Comparison of ENCODE assay signal across 9 cellular contexts in the genomic region with DNA sequence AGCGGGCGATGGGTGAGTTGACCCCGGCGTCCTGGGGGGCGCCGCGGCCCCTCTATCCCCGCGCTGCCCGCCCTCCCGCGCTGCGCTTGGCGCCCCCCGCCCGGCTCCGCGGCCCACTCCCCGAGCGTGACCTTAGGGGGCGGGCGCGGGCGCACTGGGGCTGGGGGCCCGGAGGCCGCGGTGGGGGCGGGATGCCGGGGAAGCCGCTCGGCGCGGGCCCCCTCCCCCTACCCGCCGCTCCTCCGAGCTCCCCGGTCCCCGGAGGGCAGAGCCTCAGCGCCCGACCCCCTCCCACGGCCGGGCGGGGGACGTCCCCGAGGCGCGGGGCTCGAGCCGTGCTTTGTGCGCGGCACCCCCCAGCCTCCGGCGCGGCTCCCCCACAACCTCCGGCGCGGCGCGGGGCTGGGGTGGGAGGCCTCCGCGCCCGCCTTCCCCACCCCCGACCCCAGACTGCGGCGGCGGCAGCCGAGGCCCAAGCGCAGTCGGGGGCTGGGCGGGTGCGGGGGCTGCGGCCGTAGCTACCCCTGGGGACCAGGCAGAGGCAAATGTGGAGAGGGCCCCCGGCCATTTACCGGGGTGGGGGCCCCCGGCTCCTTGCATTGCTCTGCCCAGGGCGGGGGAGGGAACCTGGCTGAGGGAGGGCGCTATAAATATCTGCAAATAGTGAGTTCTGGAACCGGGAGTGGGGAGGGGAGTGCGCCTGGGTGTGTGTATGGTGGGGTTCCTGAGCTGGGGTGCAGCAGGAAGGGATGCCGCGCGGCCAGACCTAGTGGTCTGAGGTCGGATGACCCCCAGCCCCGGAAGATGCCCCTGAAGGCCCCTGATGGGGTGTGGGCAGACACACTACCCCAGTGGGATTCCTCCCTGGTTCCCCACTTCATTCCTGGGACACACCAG.
A peak's percentile ranks its signal among the peaks of the same experiment; 100 is the strongest.
DNase-seq lines count a peak whose midpoint lies in the region; ATAC-seq and TF ChIP-seq lines count a peak whose summit lies in the region.
"Had no signal": no experiment of that assay in that cellular context is flagged by ENCODE, and none has a peak within 500 bp of the region (broad histone marks: within the 10 kb centered on the region; RNA-seq: fewer than 3 reads in every experiment).

No MANE protein-coding gene starts in this region.

- H3K4me3 Mint-ChIP-seq in T-helper 1 cell treated with Interleukin-12 subunit alpha and Interleukin-12 subunit beta and Interleukin-4 antibody, amounts not matched to agents 30 μg/mL and 1 μg/mL, for 36 hours: peak overlapping the region; percentile 37

- peaks cover 19% of the 10 kb centered on the region for H3K4me1 Mint-ChIP-seq in T-helper 1 cell treated with Interleukin-12 subunit alpha and Interleukin-12 subunit beta and Interleukin-4 antibody, amounts not matched to agents 30 μg/mL and 1 μg/mL, for 36 hours (ENCODE audit: low read depth)

- peak overlapping the region; percentile 76 for H3K4me3 ChIP-seq in adipocyte (ENCODE audit: low read length)
- peak overlapping the region; percentile 28 to 49 for H3K4me3 ChIP-seq in tibial artery

- H3K27ac ChIP-seq in tibial artery: no peak overlapping the region

- no peaks in the 10 kb centered on the region for H3K36me3 ChIP-seq in adipocyte (ENCODE audit: control insufficient read depth, insufficient read depth, low read length, severe bottlenecking)
- no peaks in the 10 kb centered on the region for H3K36me3 ChIP-seq in tibial artery

- intact Hi-C loops in tibial artery (cut with DNase I; ENCODE audit: low total_unique reads): no loop called here

- no peak for ATAC-seq in GM21515 (IDR thresholded peaks at IDR 0.05; ENCODE audit: unreplicated experiment)
- no peak for ATAC-seq in HG02610 (IDR thresholded peaks at IDR 0.05; ENCODE audit: unreplicated experiment)

- peaks cover 59% of the 10 kb centered on the region for H3K27me3 Mint-ChIP-seq in T-helper 1 cell treated with Interleukin-12 subunit alpha and Interleukin-12 subunit beta and Interleukin-4 antibody, amounts not matched to agents 30 μg/mL and 1 μg/mL, for 36 hours (ENCODE audit: low read depth)

- H3K9me3 ChIP-seq in adipocyte (ENCODE audit: control insufficient read depth, low read length): no peaks in the 10 kb centered on the region
- no peaks in the 10 kb centered on the region for H3K9me3 ChIP-seq in tibial artery

- no peak for TF ChIP-seq CTCF in tibial artery (IDR thresholded peaks at IDR 0.05)

- H3K27me3 ChIP-seq in adipocyte (replicated peaks; ENCODE audit: control insufficient read depth, insufficient read depth, low read length) (peaks cover 13% of the 10 kb centered on the region), tibial artery (peaks cover 0 to 56% of the 10 kb centered on the region in 2 donors)

- H3K36me3 Mint-ChIP-seq in T-helper 1 cell treated with Interleukin-12 subunit alpha and Interleukin-12 subunit beta and Interleukin-4 antibody, amounts not matched to agents 30 μg/mL and 1 μg/mL, for 36 hours (ENCODE audit: low read depth): peaks cover 4% of the 10 kb centered on the region

- no peaks in the 10 kb centered on the region for H3K9me3 Mint-ChIP-seq in T-helper 1 cell treated with Interleukin-12 subunit alpha and Interleukin-12 subunit beta and Interleukin-4 antibody, amounts not matched to agents 30 μg/mL and 1 μg/mL, for 36 hours

- DNase-seq in T-helper 1 cell: no peak
- DNase-seq in adipocyte (ENCODE audit: low read depth): peak; percentile 27
- DNase-seq in left kidney (ENCODE audit: low read depth, low spot score): peak; percentile 70
- no peak for DNase-seq in tibial artery
- no peak for DNase-seq in superior temporal gyrus (ENCODE audit: extremely low spot score)
- DNase-seq: retina had no signal

- H3K27ac Mint-ChIP-seq in T-helper 1 cell treated with Interleukin-12 subunit alpha and Interleukin-12 subunit beta and Interleukin-4 antibody, amounts not matched to agents 30 μg/mL and 1 μg/mL, for 36 hours: no peak overlapping the region

- peak overlapping the region; percentile 69 for H3K9ac ChIP-seq in adipocyte (ENCODE audit: low read length)

- H3K4me1 ChIP-seq in adipocyte (ENCODE audit: control insufficient read depth, insufficient read depth, low read length) (peaks cover 29% of the 10 kb centered on the region), tibial artery (peaks cover 0 to 19% (median 12%) of the 10 kb centered on the region in 4 donors)

Comparison
In these comparisons a context has a peak if more than half of its experiments do, and no peak if none do; other contexts are left out.
1. DNase-seq: peak in adipocyte (single experiment) and left kidney (single experiment); none in T-helper 1 cell (0 of 5), tibial artery (0 of 2) and superior temporal gyrus (single experiment).